ENCODE assay signal across 22 cellular contexts in the genomic region with DNA sequence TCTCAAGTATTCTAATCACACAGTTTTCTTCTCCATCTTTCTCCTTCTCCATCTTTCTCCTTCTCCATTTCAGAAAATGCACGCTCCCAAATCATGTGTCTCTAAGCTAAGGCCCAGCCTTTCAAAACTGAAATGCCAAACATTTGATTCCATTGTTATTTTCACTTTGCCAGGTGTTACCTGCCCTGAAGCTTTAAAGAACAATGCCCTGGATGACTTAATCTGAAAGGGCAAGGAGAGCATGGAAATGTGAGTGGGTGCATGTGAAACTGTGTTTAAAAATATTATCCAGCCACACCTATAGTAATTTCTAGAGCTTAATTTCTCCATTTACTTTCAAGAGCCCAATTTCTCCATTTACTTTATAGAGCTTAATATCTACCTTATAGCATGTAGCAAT.
"Had no signal": no experiment of that assay in that cellular context is flagged by ENCODE, and none has a peak within 500 bp of the region (broad histone marks: within the 10 kb centered on the region; RNA-seq: fewer than 3 reads in every experiment).

No MANE protein-coding gene starts in this region.

- H3K27me3 ChIP-seq: adrenal gland, colonic mucosa, dorsolateral prefrontal cortex, esophagus muscularis mucosa, gastrocnemius medialis, neutrophil, ovary, upper lobe of left lung had no signal

- DNase-seq: activated CD4-positive, alpha-beta T cell treated with anti-CD3 and anti-CD28 coated beads, Interleukin-2, amount 10 ng/mL, durations not matched to agents 7 days and 5 days; activated CD8-positive, alpha-beta memory T cell treated with anti-CD3 and anti-CD28 coated beads, Interleukin-2, amount 10 ng/mL, durations not matched to agents 7 days and 5 days; activated CD8-positive, alpha-beta T cell treated with anti-CD3 and anti-CD28 coated beads for 36 hours; activated gamma-delta T cell treated with Interleukin-2 at 50 U/mL for 16 hours; activated T-cell treated with anti-CD3 and anti-CD28 coated beads for 4 hours; adrenal gland; colonic mucosa; dorsolateral prefrontal cortex; effector memory CD8-positive, alpha-beta T cell; gastrocnemius medialis; hippocampal formation; left ventricle myocardium superior; ovary; stimulated activated CD4-positive, alpha-beta T cell treated with anti-CD3 and anti-CD28 coated beads, Interleukin-4, amount 100 ng/mL, for 1 hour; stimulated activated naive CD4-positive, alpha-beta T cell treated with Interleukin-2 at 50 U/mL for 16 hours; T-helper 2 cell; upper lobe of left lung had no signal

- H3K9me3 ChIP-seq: adrenal gland, colonic mucosa, esophagus muscularis mucosa, gastrocnemius medialis, neutrophil, ovary, prostate gland, upper lobe of left lung had no signal

- H3K4me3 ChIP-seq: adrenal gland, colonic mucosa, dorsolateral prefrontal cortex, esophagus muscularis mucosa, gastrocnemius medialis, ovary, prostate gland, upper lobe of left lung had no signal

- H3K27me3 Mint-ChIP-seq: activated CD8-positive, alpha-beta T cell treated with anti-CD3 and anti-CD28 coated beads for 36 hours had no signal

- H3K4me1 ChIP-seq: adrenal gland, colonic mucosa, esophagus muscularis mucosa, gastrocnemius medialis, prostate gland had no signal

- H3K36me3 Mint-ChIP-seq: activated CD8-positive, alpha-beta memory T cell treated with anti-CD3 and anti-CD28 coated beads, Interleukin-2, amount 10 ng/mL, durations not matched to agents 7 days and 5 days; activated naive CD4-positive, alpha-beta T cell treated with anti-CD3 and anti-CD28 coated beads, Interleukin-2, amount 50 U/mL, for 24 hours; natural killer cell treated with Interleukin-12 subunit alpha and Interleukin-12 subunit beta and Interleukin-15 and Interleukin-18, amount 100 ng/mL, for 72 hours had no signal

- H3K36me3 ChIP-seq: adrenal gland, colonic mucosa, esophagus muscularis mucosa, gastrocnemius medialis, neutrophil, ovary, prostate gland, upper lobe of left lung had no signal

- H3K9me3 Mint-ChIP-seq: activated CD4-positive, alpha-beta T cell treated with anti-CD3 and anti-CD28 coated beads, Interleukin-2, amount 10 ng/mL, durations not matched to agents 7 days and 5 days; activated CD8-positive, alpha-beta T cell treated with anti-CD3 and anti-CD28 coated beads for 36 hours; activated naive CD4-positive, alpha-beta T cell treated with anti-CD3 and anti-CD28 coated beads, Interleukin-2, amount 50 U/mL, for 24 hours; effector memory CD8-positive, alpha-beta T cell; natural killer cell treated with Interleukin-12 subunit alpha and Interleukin-12 subunit beta and Interleukin-15 and Interleukin-18, amount 100 ng/mL, for 72 hours had no signal

- H3K4me1 Mint-ChIP-seq: activated CD8-positive, alpha-beta memory T cell treated with anti-CD3 and anti-CD28 coated beads, Interleukin-2, amount 10 ng/mL, durations not matched to agents 7 days and 5 days; activated naive CD4-positive, alpha-beta T cell treated with anti-CD3 and anti-CD28 coated beads, Interleukin-2, amount 50 U/mL, for 24 hours had no signal

- H3K27ac Mint-ChIP-seq: activated CD4-positive, alpha-beta T cell treated with anti-CD3 and anti-CD28 coated beads, Interleukin-2, amount 10 ng/mL, durations not matched to agents 7 days and 5 days; activated CD8-positive, alpha-beta memory T cell treated with anti-CD3 and anti-CD28 coated beads, Interleukin-2, amount 10 ng/mL, durations not matched to agents 7 days and 5 days; activated CD8-positive, alpha-beta T cell treated with anti-CD3 and anti-CD28 coated beads for 36 hours; activated naive CD4-positive, alpha-beta T cell treated with anti-CD3 and anti-CD28 coated beads, Interleukin-2, amount 50 U/mL, for 24 hours; effector memory CD8-positive, alpha-beta T cell; natural killer cell treated with Interleukin-12 subunit alpha and Interleukin-12 subunit beta and Interleukin-15 and Interleukin-18, amount 100 ng/mL, for 72 hours had no signal

- H3K27ac ChIP-seq: adrenal gland, colonic mucosa, dorsolateral prefrontal cortex, esophagus muscularis mucosa, gastrocnemius medialis, neutrophil, ovary, prostate gland, upper lobe of left lung had no signal

- H3K4me3 Mint-ChIP-seq: activated CD4-positive, alpha-beta T cell treated with anti-CD3 and anti-CD28 coated beads, Interleukin-2, amount 10 ng/mL, durations not matched to agents 7 days and 5 days; activated CD8-positive, alpha-beta memory T cell treated with anti-CD3 and anti-CD28 coated beads, Interleukin-2, amount 10 ng/mL, durations not matched to agents 7 days and 5 days; activated CD8-positive, alpha-beta T cell treated with anti-CD3 and anti-CD28 coated beads for 36 hours; activated naive CD4-positive, alpha-beta T cell treated with anti-CD3 and anti-CD28 coated beads, Interleukin-2, amount 50 U/mL, for 24 hours; effector memory CD8-positive, alpha-beta T cell; natural killer cell treated with Interleukin-12 subunit alpha and Interleukin-12 subunit beta and Interleukin-15 and Interleukin-18, amount 100 ng/mL, for 72 hours had no signal
